8 cellular contexts compared by ENCODE assay signal in genomic region chr2:238158807-238159539, GRCh38. TPM values are rescaled to one million over a fixed set of nuclear protein-coding genes. Genes with fewer than 3 reads are reported as not detected.
DNase-seq lines count a peak whose midpoint lies in the region; ATAC-seq and TF ChIP-seq lines count a peak whose summit lies in the region.

Gene ERFE (plus strand): TSS chr2:238158970. CDS start chr2:238159008, 38 bp downstream.

- H2AFZ ChIP-seq in Karpas-422 (ENCODE audit: low read length), result no peak within 1 kb of the TSS

- no peak within 1 kb of the TSS for H3K27ac ChIP-seq in Karpas-422 (ENCODE audit: low read length)

- peak; percentile 60 for TF ChIP-seq CTCF in WTC11 (IDR thresholded peaks at IDR 0.05)
- TF ChIP-seq CTCF in mesothelial cell of epicardium (IDR thresholded peaks at IDR 0.05; ENCODE audit: unreplicated experiment), result peak; percentile 57

- H3K36me3 Mint-ChIP-seq in WTC11, result no peaks in the 10 kb centered on the region
- H3K36me3 Mint-ChIP-seq in mesothelial cell of epicardium, result no peaks in the 10 kb centered on the region

- CTCF ChIA-PET in WTC11 (lab: Charles Lee), result interaction anchor here (0.6 to 2.2 kb wide), 7 partner anchors 17 to 301 kb away, joined by 3 to 35 read pairs (median 3); no protein-coding TSS in a partner anchor

- peak; percentile 68 for ATAC-seq in WTC11
- peak; percentile 74 for ATAC-seq in stimulated activated naive CD8-positive, alpha-beta T cell treated with anti-CD3 and anti-CD28 coated beads, Interleukin-15, amount 100 ng/mL, for 72 hours

- POLR2A ChIA-PET in WTC11 (lab: Charles Lee), result no interaction called here

- H3K79me2 ChIP-seq in Karpas-422 (ENCODE audit: low read length), result no peaks in the 10 kb centered on the region

- peaks cover 7% of the 10 kb centered on the region for H3K9me3 Mint-ChIP-seq in WTC11
- H3K9me3 Mint-ChIP-seq in mesothelial cell of epicardium, result peaks cover 3% of the 10 kb centered on the region
- H3K9me3 Mint-ChIP-seq in stimulated activated naive CD8-positive, alpha-beta T cell treated with anti-CD3 and anti-CD28 coated beads, Interleukin-15, amount 100 ng/mL, for 72 hours, result peaks cover 0 to 8% of the 10 kb centered on the region in 2 donors

- peaks cover 25% of the 10 kb centered on the region for H3K4me1 ChIP-seq in Karpas-422 (ENCODE audit: low read length)

- H3K9me3 ChIP-seq in Karpas-422 (ENCODE audit: low read length), result no peaks in the 10 kb centered on the region

- H3K9ac ChIP-seq in Karpas-422 (ENCODE audit: low read length), result peak within 1 kb of the TSS; percentile 61

- peak within 1 kb of the TSS; percentile 73 for H3K4me3 Mint-ChIP-seq in WTC11
- H3K4me3 Mint-ChIP-seq in mesothelial cell of epicardium, result peak within 1 kb of the TSS; percentile 46
- H3K4me3 Mint-ChIP-seq in stimulated activated naive CD8-positive, alpha-beta T cell treated with anti-CD3 and anti-CD28 coated beads, Interleukin-15, amount 100 ng/mL, for 72 hours, result peak within 1 kb of the TSS; percentile 75 to 83

- peak; percentile 11 to 47 for DNase-seq in NCI-H524 (lab: John Stamatoyannopoulos, UW)
- no peak for DNase-seq in NCI-H524 treated with DMSO at 0.1 percent for 48 hours (lab: John Stamatoyannopoulos, UW)
- peak; percentile 81 for DNase-seq in Karpas-422
- DNase-seq in WTC11 (ENCODE audit: low spot score), result peak; percentile 66
- DNase-seq in ecto neural progenitor cell (ENCODE audit: low spot score), result peak; percentile 81
- DNase-seq in mesothelial cell of epicardium (ENCODE audit: low spot score in 2 of 2, unreplicated experiment in 2 of 2), result peak in 1 of 2 experiments; percentile 71
- peak; percentile 60 to 69 for DNase-seq in stimulated activated naive CD8-positive, alpha-beta T cell treated with anti-CD3 and anti-CD28 coated beads, Interleukin-15, amount 100 ng/mL, for 72 hours
- DNase-seq in Ammon's horn (ENCODE audit: low spot score), result no peak

- H3K4me1 Mint-ChIP-seq in WTC11 (peaks cover 11% of the 10 kb centered on the region), mesothelial cell of epicardium (peaks cover 4% of the 10 kb centered on the region)
- peaks cover 19% of the 10 kb centered on the region for H3K4me1 Mint-ChIP-seq in stimulated activated naive CD8-positive, alpha-beta T cell treated with anti-CD3 and anti-CD28 coated beads, Interleukin-15, amount 100 ng/mL, for 72 hours

- peak within 1 kb of the TSS; percentile 65 for H3K4me2 ChIP-seq in Karpas-422 (ENCODE audit: low read depth, low read length, poor library complexity, severe bottlenecking)

- no peaks in the 10 kb centered on the region for H4K20me1 ChIP-seq in Karpas-422 (ENCODE audit: insufficient read depth, low read depth, low read length)

- H3K27ac Mint-ChIP-seq in WTC11, result no peak within 1 kb of the TSS
- no peak within 1 kb of the TSS for H3K27ac Mint-ChIP-seq in mesothelial cell of epicardium
- H3K27ac Mint-ChIP-seq in stimulated activated naive CD8-positive, alpha-beta T cell treated with anti-CD3 and anti-CD28 coated beads, Interleukin-15, amount 100 ng/mL, for 72 hours, result no peak within 1 kb of the TSS

- H3K9me2 ChIP-seq in Karpas-422 (replicated peaks; ENCODE audit: insufficient read depth, low read length), result no peaks in the 10 kb centered on the region

- H3K27me3 Mint-ChIP-seq in WTC11 (ENCODE audit: low read depth) (peaks cover 42% of the 10 kb centered on the region), mesothelial cell of epicardium (ENCODE audit: low read depth) (peaks cover 54% of the 10 kb centered on the region)
- H3K27me3 Mint-ChIP-seq in stimulated activated naive CD8-positive, alpha-beta T cell treated with anti-CD3 and anti-CD28 coated beads, Interleukin-15, amount 100 ng/mL, for 72 hours, result peaks cover 46% of the 10 kb centered on the region

- no peaks in the 10 kb centered on the region for H3K27me3 ChIP-seq in Karpas-422 (ENCODE audit: low read length)

- H3K4me3 ChIP-seq in Karpas-422 (ENCODE audit: low read length), result peak within 1 kb of the TSS; percentile 61

- no peaks in the 10 kb centered on the region for H3K36me3 ChIP-seq in Karpas-422 (ENCODE audit: insufficient read depth, low read length)

TF ChIP-seq in WTC11, 78 proteins besides CTCF, POLR2A, EP300 and RAD21:
- TF ChIP-seq ATF2 (CRISPR knock-in tag; IDR thresholded peaks at IDR 0.05; ENCODE audit: borderline replicate concordance, low read depth) (no peak), ZNF532 (CRISPR knock-in tag; IDR thresholded peaks at IDR 0.05; ENCODE audit: borderline replicate concordance) (no peak), PREB (CRISPR knock-in tag; IDR thresholded peaks at IDR 0.05; ENCODE audit: borderline replicate concordance) (no peak), PRRX2 (CRISPR knock-in tag; IDR thresholded peaks at IDR 0.05) (no peak), ESRRA (CRISPR knock-in tag; IDR thresholded peaks at IDR 0.05; ENCODE audit: borderline replicate concordance) (no peak), RELA (CRISPR knock-in tag; IDR thresholded peaks at IDR 0.05; ENCODE audit: borderline replicate concordance) (no peak), ZNF317 (CRISPR knock-in tag; IDR thresholded peaks at IDR 0.05; ENCODE audit: borderline replicate concordance, low read depth) (no peak), SMAD3 (CRISPR knock-in tag; IDR thresholded peaks at IDR 0.05; ENCODE audit: borderline replicate concordance) (no peak), NFYB (CRISPR knock-in tag; conservative IDR thresholded peaks at IDR 0.05; ENCODE audit: low read depth) (no peak), FOXP1 (CRISPR knock-in tag; IDR thresholded peaks at IDR 0.05; ENCODE audit: borderline replicate concordance) (no peak), NFATC4 (CRISPR knock-in tag; IDR thresholded peaks at IDR 0.05) (no peak), E2F4 (CRISPR knock-in tag; IDR thresholded peaks at IDR 0.05; ENCODE audit: borderline replicate concordance, low read depth) (no peak), ELF4 (CRISPR knock-in tag; IDR thresholded peaks at IDR 0.05; ENCODE audit: low read depth) (no peak)

RNA-seq across cellular contexts. Expression of gene ERFE, which starts in this region (rescaled TPM):
- 2.8 and 4.1 TPM in 2 replicates for total RNA-seq in Karpas-422 (2014; rRNA removed; shearing (Covaris generic); ENCODE audit: low replicate concordance)
- total RNA-seq in WTC11 (2021), result 4.5 to 6.3 TPM (median 6.0 TPM) in 3 replicates
- total RNA-seq in mesothelial cell of epicardium, result 0.50 to 0.85 TPM (median 0.66 TPM) in 3 replicates

Comparison
In these comparisons a context has a peak if more than half of its experiments do, and no peak if none do; other contexts are left out.
1. DNase-seq: peak in NCI-H524 (2 of 2), Karpas-422 (single experiment), WTC11 (single experiment), ecto neural progenitor cell (single experiment) and stimulated activated naive CD8-positive, alpha-beta T cell treated with anti-CD3 and anti-CD28 coated beads, Interleukin-15, amount 100 ng/mL, for 72 hours (2 of 2); none in NCI-H524 treated with DMSO at 0.1 percent for 48 hours (single experiment) and Ammon's horn (single experiment).
2. Peak in every context shown above with its lines, with median percentiles within 50 percentile points of each other: H3K4me3 Mint-ChIP-seq.